In genomic region chr11:85656777-85657176, GRCh38 we compare ENCODE assay signal across 21 cellular contexts. TPM values are rescaled to one million over a fixed set of nuclear protein-coding genes. Genes with fewer than 3 reads are reported as not detected.
DNase-seq lines count a peak whose midpoint lies in the region; ATAC-seq, FAIRE-seq and TF ChIP-seq lines count a peak whose summit lies in the region.
"Had no signal": no experiment of that assay in that cellular context is flagged by ENCODE, and none has a peak within 500 bp of the region (broad histone marks: within the 10 kb centered on the region; RNA-seq: fewer than 3 reads in every experiment).

No MANE protein-coding gene starts in this region.

- H3K36me3 ChIP-seq in Loucy (ENCODE audit: insufficient read depth, low read length) (peaks cover 51% of the 10 kb centered on the region), astrocyte (ENCODE audit: insufficient read depth, low read length) (peaks cover 48% of the 10 kb centered on the region), neural progenitor cell (peaks cover 54% of the 10 kb centered on the region)

- H3K9me3 ChIP-seq in Loucy (ENCODE audit: insufficient read depth, low read depth, low read length) (no peaks in the 10 kb centered on the region), astrocyte (ENCODE audit: insufficient read depth, low read depth, low read length) (no peaks in the 10 kb centered on the region), neural progenitor cell (ENCODE audit: low read depth) (no peaks in the 10 kb centered on the region)
- H3K9me3 ChIP-seq: BLaER1 treated with 17β-estradiol and CSF1 and Interleukin-3, amounts not matched to agents 10 nM and 100 nM had no signal

- H3K36me3 Mint-ChIP-seq in activated T-cell treated with anti-CD3 and anti-CD28 coated beads, Interleukin-2, amount 50 U/mL, for 24 hours (ENCODE audit: low read depth), result peaks cover 90% of the 10 kb centered on the region
- peaks cover 9% of the 10 kb centered on the region for H3K36me3 Mint-ChIP-seq in astrocyte (ENCODE audit: low read depth, unreplicated experiment)
- H3K36me3 Mint-ChIP-seq in neural progenitor cell, result peaks cover 17% of the 10 kb centered on the region

- H3K9me3 Mint-ChIP-seq in activated T-cell treated with anti-CD3 and anti-CD28 coated beads, Interleukin-2, amount 50 U/mL, for 24 hours, result no peaks in the 10 kb centered on the region
- H3K9me3 Mint-ChIP-seq in astrocyte (ENCODE audit: unreplicated experiment), result no peaks in the 10 kb centered on the region
- H3K9me3 Mint-ChIP-seq in neural progenitor cell, result no peaks in the 10 kb centered on the region
- H3K9me3 Mint-ChIP-seq: CD8-positive, alpha-beta memory T cell had no signal

- H3K79me2 ChIP-seq in Loucy (ENCODE audit: insufficient read depth, low read length), result peaks cover 73% of the 10 kb centered on the region
- peaks cover 59% of the 10 kb centered on the region for H3K79me2 ChIP-seq in astrocyte (ENCODE audit: insufficient read depth, low read length)
- peaks cover 66% of the 10 kb centered on the region for H3K79me2 ChIP-seq in neural progenitor cell (ENCODE audit: low read depth)

- peaks cover 70% of the 10 kb centered on the region for H3K4me1 Mint-ChIP-seq in activated T-cell treated with anti-CD3 and anti-CD28 coated beads, Interleukin-2, amount 50 U/mL, for 24 hours (ENCODE audit: low read depth)
- peaks cover 26% of the 10 kb centered on the region for H3K4me1 Mint-ChIP-seq in astrocyte (ENCODE audit: low read depth, unreplicated experiment)
- peaks cover 26% of the 10 kb centered on the region for H3K4me1 Mint-ChIP-seq in neural progenitor cell

- H3K9ac ChIP-seq in Loucy (ENCODE audit: low read depth, low read length, poor library complexity, severe bottlenecking), result no peak overlapping the region
- no peak overlapping the region for H3K9ac ChIP-seq in astrocyte (ENCODE audit: low read length)
- H3K9ac ChIP-seq in neural progenitor cell, result peak overlapping the region; percentile 26
- H3K9ac ChIP-seq: BLaER1 treated with 17β-estradiol and CSF1 and Interleukin-3, amounts not matched to agents 10 nM and 100 nM had no signal

- H4K20me1 ChIP-seq in Loucy (ENCODE audit: insufficient read depth, low read length, poor library complexity, severe bottlenecking), result peaks cover 75% of the 10 kb centered on the region
- H4K20me1 ChIP-seq in astrocyte (ENCODE audit: insufficient read depth, low read length), result peaks cover 46% of the 10 kb centered on the region
- H4K20me1 ChIP-seq in neural progenitor cell (ENCODE audit: low read depth), result peaks cover 71% of the 10 kb centered on the region

- H3F3A ChIP-seq in Loucy (ENCODE audit: low read depth), result no peaks in the 10 kb centered on the region; the same call in 1 of the 2 replicates
- H3F3A ChIP-seq in neural progenitor cell (ENCODE audit: low read depth), result peaks cover 47% of the 10 kb centered on the region

- no peaks in the 10 kb centered on the region for H3K9me2 ChIP-seq in Loucy (replicated peaks; ENCODE audit: low read depth, low read length)

- no peak overlapping the region for H3K4me3 Mint-ChIP-seq in activated T-cell treated with anti-CD3 and anti-CD28 coated beads, Interleukin-2, amount 50 U/mL, for 24 hours
- H3K4me3 Mint-ChIP-seq in astrocyte (ENCODE audit: unreplicated experiment), result peak overlapping the region; percentile 12
- no peak overlapping the region for H3K4me3 Mint-ChIP-seq in neural progenitor cell
- H3K4me3 Mint-ChIP-seq: CD8-positive, alpha-beta memory T cell had no signal

- peak overlapping the region; percentile 95 for H3K4me2 ChIP-seq in Loucy (ENCODE audit: low read depth, low read length, poor library complexity, severe bottlenecking)
- H3K4me2 ChIP-seq in astrocyte (ENCODE audit: low read length), result no peak overlapping the region
- no peak overlapping the region for H3K4me2 ChIP-seq in neural progenitor cell
- H3K4me2 ChIP-seq: BLaER1 treated with 17β-estradiol and CSF1 and Interleukin-3, amounts not matched to agents 10 nM and 100 nM had no signal

- H3K27me3 Mint-ChIP-seq in activated T-cell treated with anti-CD3 and anti-CD28 coated beads, Interleukin-2, amount 50 U/mL, for 24 hours, result no peaks in the 10 kb centered on the region
- H3K27me3 Mint-ChIP-seq in astrocyte (ENCODE audit: low read depth, unreplicated experiment), result no peaks in the 10 kb centered on the region
- no peaks in the 10 kb centered on the region for H3K27me3 Mint-ChIP-seq in neural progenitor cell (ENCODE audit: insufficient read depth, low read depth)
- H3K27me3 Mint-ChIP-seq: CD8-positive, alpha-beta memory T cell had no signal

- FAIRE-seq in astrocyte (lab: Jason Lieb, UNC) (no peak), D721Med (lab: Jason Lieb, UNC) (no peak)

- no peak for DNase-seq in activated T-cell treated with anti-CD3 and anti-CD28 coated beads, Interleukin-2, amount 50 U/mL, for 24 hours
- DNase-seq in activated T-cell treated with anti-CD3 and anti-CD28 coated beads, Interleukin-2, amount 50 U/mL, for 1 hour, result no peak
- no peak for DNase-seq in astrocyte (ENCODE audit: low read depth)
- DNase-seq in neural progenitor cell (ENCODE audit: low spot score), result no peak
- no peak for DNase-seq in D721Med (ENCODE audit: insufficient read length, low spot score)
- no peak for DNase-seq in mesenteric fat pad (ENCODE audit: low spot score)
- DNase-seq: CD8-positive, alpha-beta memory T cell; DMS79; NCI-H1417 treated with DMSO at 0.1 percent for 48 hours; NCI-H187 treated with DMSO at 0.1 percent for 48 hours; NCI-H2227 treated with DMSO at 0.1 percent for 48 hours; NCI-H524; NCI-H82; OCI-M1; SHP77 had no signal

- H2AFZ ChIP-seq in Loucy (ENCODE audit: low read length) (no peak overlapping the region), astrocyte (ENCODE audit: low read depth, low read length) (no peak overlapping the region), neural progenitor cell (replicated peaks) (no peak overlapping the region)

- H3K4me3 ChIP-seq in Loucy (ENCODE audit: low read length, poor library complexity, severe bottlenecking) (no peak overlapping the region), astrocyte (ENCODE audit: insufficient read depth, low read depth, low read length) (no peak overlapping the region), neural progenitor cell (no peak overlapping the region)
- H3K4me3 ChIP-seq: BLaER1 treated with 17β-estradiol and CSF1 and Interleukin-3, amounts not matched to agents 10 nM and 100 nM had no signal

- H3K27ac ChIP-seq in astrocyte (ENCODE audit: low read depth, low read length) (no peak overlapping the region), neural progenitor cell (no peak overlapping the region)
- H3K27ac ChIP-seq: BLaER1 treated with 17β-estradiol and CSF1 and Interleukin-3, amounts not matched to agents 10 nM and 100 nM had no signal

- ATAC-seq in HG02852 (IDR thresholded peaks at IDR 0.05; ENCODE audit: unreplicated experiment), result no peak

- peaks cover 43% of the 10 kb centered on the region for H3K4me1 ChIP-seq in Loucy (ENCODE audit: insufficient read depth, low read length, poor library complexity, severe bottlenecking)
- peaks cover 13% of the 10 kb centered on the region for H3K4me1 ChIP-seq in astrocyte (ENCODE audit: insufficient read depth, low read length)
- H3K4me1 ChIP-seq in neural progenitor cell, result peaks cover 26% of the 10 kb centered on the region

- H3K27ac Mint-ChIP-seq in activated T-cell treated with anti-CD3 and anti-CD28 coated beads, Interleukin-2, amount 50 U/mL, for 24 hours, result peak overlapping the region; percentile 62
- no peak overlapping the region for H3K27ac Mint-ChIP-seq in astrocyte (ENCODE audit: unreplicated experiment)
- no peak overlapping the region for H3K27ac Mint-ChIP-seq in neural progenitor cell

- no peak for TF ChIP-seq CTCF in Loucy (conservative IDR thresholded peaks at IDR 0.05; ENCODE audit: low read length)
- no peak for TF ChIP-seq CTCF in astrocyte (IDR thresholded peaks at IDR 0.05; ENCODE audit: insufficient read depth, low read depth, low read length)
- TF ChIP-seq CTCF in neural progenitor cell (IDR thresholded peaks at IDR 0.05), result no peak
- TF ChIP-seq CTCF in D721Med (IDR thresholded peaks at IDR 0.05; ENCODE audit: insufficient read depth, missing control alignments), result no peak

- no peaks in the 10 kb centered on the region for H3K27me3 ChIP-seq in Loucy (ENCODE audit: insufficient read depth, low read length, poor library complexity, severe bottlenecking)
- no peaks in the 10 kb centered on the region for H3K27me3 ChIP-seq in astrocyte (ENCODE audit: insufficient read depth, low read length)
- no peaks in the 10 kb centered on the region for H3K27me3 ChIP-seq in neural progenitor cell
- H3K27me3 ChIP-seq: BLaER1 treated with 17β-estradiol and CSF1 and Interleukin-3, amounts not matched to agents 10 nM and 100 nM had no signal

RNA-seq across cellular contexts. Expression of gene CREBZF, which starts 8.2 kb away (rescaled TPM):
- total RNA-seq in astrocyte, result 28.6 and 31.0 TPM in 2 replicates
- total RNA-seq in neural progenitor cell (ENCODE audit: low replicate concordance), result 109 and 113 TPM in 2 replicates
- 25.1 TPM for total RNA-seq in mesenteric fat pad

RNA-seq across cellular contexts. Expression of gene TMEM126A, which starts 9.0 kb away (rescaled TPM):
- total RNA-seq in astrocyte (45.3 and 47.2 TPM in 2 replicates), neural progenitor cell (ENCODE audit: low replicate concordance) (32.6 and 47.9 TPM in 2 replicates), mesenteric fat pad (36.6 TPM)

RNA-seq across cellular contexts. Expression of gene TMEM126B, which starts 28.4 kb away (rescaled TPM):
- total RNA-seq in astrocyte (50.9 and 51.3 TPM in 2 replicates), neural progenitor cell (ENCODE audit: low replicate concordance) (73.5 and 110 TPM in 2 replicates), mesenteric fat pad (44.5 TPM)

RNA-seq across cellular contexts. Expression of gene CCDC89, which starts 29.2 kb away (rescaled TPM):
- total RNA-seq in astrocyte (0.26 and 0.30 TPM in 2 replicates), neural progenitor cell (ENCODE audit: low replicate concordance) (0.31 TPM in 1 of 2 replicates, not detected in the other), mesenteric fat pad (0.84 TPM)
- total RNA-seq: H4, MCF 10A, RPMI7951 had no signal

RNA-seq across cellular contexts. Expression of gene DLG2, which starts 29.6 kb away (rescaled TPM):
- 1.8 and 2.8 TPM in 2 replicates for total RNA-seq in astrocyte
- total RNA-seq in neural progenitor cell (ENCODE audit: low replicate concordance), result 7.5 and 8.1 TPM in 2 replicates
- 2.8 TPM for total RNA-seq in mesenteric fat pad
